ENCODE assay signal across 9 cellular contexts in the genomic region with DNA sequence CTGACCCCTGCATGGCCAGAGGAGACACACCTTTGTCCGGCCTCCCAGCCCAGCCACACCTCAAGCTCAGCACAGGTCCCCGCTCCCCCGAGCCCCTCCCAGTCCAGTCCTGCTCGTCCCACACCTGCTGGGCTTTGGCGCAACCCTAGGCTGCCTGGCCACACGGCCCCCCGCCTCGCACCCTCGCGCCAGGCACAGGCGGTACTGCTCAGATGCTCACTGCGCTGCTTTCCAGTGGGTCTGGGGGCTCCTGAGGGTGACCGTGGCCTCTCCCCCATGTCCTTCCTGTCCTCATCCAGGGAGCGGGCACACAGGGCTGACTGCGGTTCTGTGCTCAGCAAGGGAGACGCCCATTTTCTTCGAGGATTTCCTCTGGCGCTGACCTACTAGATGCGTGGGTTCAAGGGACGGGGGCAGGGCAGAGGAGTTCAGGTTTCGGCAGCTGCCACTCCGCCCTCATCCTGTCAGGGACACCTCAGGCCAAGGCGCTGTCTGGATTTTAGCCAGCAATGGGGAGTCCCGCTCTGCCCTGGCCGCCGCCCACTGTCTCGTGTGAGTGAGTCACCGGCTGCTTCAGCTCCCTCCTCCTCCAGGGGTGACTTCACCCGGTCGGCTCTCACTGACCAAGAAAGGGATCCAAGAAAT.
DNase-seq lines count a peak whose midpoint lies in the region; ATAC-seq, FAIRE-seq and TF ChIP-seq lines count a peak whose summit lies in the region.
"Had no signal": no experiment of that assay in that cellular context is flagged by ENCODE, and none has a peak within 500 bp of the region (broad histone marks: within the 10 kb centered on the region; RNA-seq: fewer than 3 reads in every experiment).

No MANE protein-coding gene starts in this region.

- BruUV-seq in IMR-90 (replicated peaks; lab: Mats Ljungman, UMichigan) = no TSS peak
- BruUV-seq in endothelial cell of umbilical vein (replicated peaks; lab: Mats Ljungman, UMichigan) = no TSS peak

- H4K8ac ChIP-seq in IMR-90 (ENCODE audit: low read depth in 2 of 2, low read length in 2 of 2) = peak overlapping the region; percentile 97

- H2AK5ac ChIP-seq in IMR-90 (ENCODE audit: low read depth, low read length) = peak overlapping the region; percentile 100

- peak; percentile 74 for DNase-seq in BE2C
- DNase-seq in IMR-90 = peak; percentile 94
- DNase-seq in activated CD8-positive, alpha-beta T cell treated with anti-CD3 and anti-CD28 coated beads for 36 hours = peak; percentile 89
- DNase-seq in endothelial cell of umbilical vein (ENCODE audit: low read depth, low spot score) = peak; percentile 91
- DNase-seq in mucosa of descending colon = peak; percentile 78 to 89 (median 83)
- DNase-seq in stimulated activated CD8-positive, alpha-beta memory T cell treated with anti-CD3 and anti-CD28 coated beads, Interleukin-7, amount 100 ng/mL, for 4 hours (ENCODE audit: low read depth in 2 of 2) = peak; percentile 19 to 67
- no peak for DNase-seq in NCI-H446 treated with DMSO at 0.1 percent for 48 hours (lab: John Stamatoyannopoulos, UW)

- no peak overlapping the region for H3K4me3 ChIP-seq in BE2C (ENCODE audit: low read depth, low read length)
- no peak overlapping the region for H3K4me3 ChIP-seq in IMR-90 (ENCODE audit: insufficient read depth, low read depth, low read length)
- no peak overlapping the region for H3K4me3 ChIP-seq in endothelial cell of umbilical vein (replicated peaks in 1 of 3; ENCODE audit: insufficient read depth in 1 of 3, low read depth in 1 of 3, low read length in 3 of 3)
- H3K4me3 ChIP-seq in mucosa of descending colon = no peak overlapping the region

- H3K9me3 Mint-ChIP-seq in activated CD8-positive, alpha-beta T cell treated with anti-CD3 and anti-CD28 coated beads for 36 hours = no peaks in the 10 kb centered on the region

- peak overlapping the region; percentile 96; the same call in 1 of the 2 replicates for H3K23ac ChIP-seq in IMR-90 (ENCODE audit: low read depth, low read length)

- 0 out of 2 replicates have a peak overlapping the region, but pooled peaks have one; percentile 3 for H3K56ac ChIP-seq in IMR-90 (ENCODE audit: extremely low read depth, insufficient read depth, low read length)

- intact Hi-C loops in IMR-90 (cut with micrococcal nuclease) (no loop called here), endothelial cell of umbilical vein (cut with micrococcal nuclease) (no loop called here), mucosa of descending colon (cut with DNase I, micrococcal nuclease) (no loop called here)
- intact Hi-C loops in activated CD8-positive, alpha-beta T cell treated with anti-CD3 and anti-CD28 coated beads for 36 hours (cut with micrococcal nuclease) = no loop called here

- ATAC-seq in GM21381 (IDR thresholded peaks at IDR 0.05; ENCODE audit: unreplicated experiment) (peak; percentile 75), IMR-90 (ENCODE audit: low read depth) (peak; percentile 89), mucosa of descending colon (peak; percentile 89)
- peak; percentile 97 for ATAC-seq in activated CD8-positive, alpha-beta T cell treated with anti-CD3 and anti-CD28 coated beads for 36 hours

- peaks cover 0 to 7% of the 10 kb centered on the region in 2 experiments; a peak in 1 of 4 replicates for H3K79me1 ChIP-seq in IMR-90 (ENCODE audit: low read depth in 1 of 2, low read length in 2 of 2)

- H2BK15ac ChIP-seq in IMR-90 (ENCODE audit: low read depth, low read length) = peak overlapping the region; percentile 100; the same call in 2 of the 3 replicates

- TF ChIP-seq POLR2A in IMR-90 (IDR thresholded peaks at IDR 0.05; ENCODE audit: low read depth, low read length) (peak; percentile 31; the same call in 1 of the 2 replicates), endothelial cell of umbilical vein (IDR thresholded peaks at IDR 0.05; ENCODE audit: low read depth, low read length) (no peak)

- peak overlapping the region; percentile 96 for H2BK20ac ChIP-seq in IMR-90 (ENCODE audit: low read depth, low read length)

- POLR2A ChIA-PET in IMR-90 (lab: Charles Lee; ENCODE audit: unreplicated experiment) (no interaction called here), endothelial cell of umbilical vein (lab: Charles Lee) (no interaction called here)
- POLR2A ChIA-PET in activated CD8-positive, alpha-beta T cell treated with anti-CD3 and anti-CD28 coated beads for 36 hours (lab: Charles Lee) = no interaction called here

- peaks cover 18% of the 10 kb centered on the region for H3K27me3 Mint-ChIP-seq in activated CD8-positive, alpha-beta T cell treated with anti-CD3 and anti-CD28 coated beads for 36 hours

- peak overlapping the region; percentile 99 for H3K4ac ChIP-seq in IMR-90 (ENCODE audit: low read depth, low read length)

- H2AK9ac ChIP-seq in IMR-90 (replicated peaks; ENCODE audit: low read depth, low read length, poor library complexity) = peak overlapping the region; percentile 96

- peak overlapping the region; percentile 100 for H2BK120ac ChIP-seq in IMR-90 (ENCODE audit: low read depth, low read length)

- no peaks in the 10 kb centered on the region for H3K79me2 ChIP-seq in endothelial cell of umbilical vein (ENCODE audit: control insufficient read depth, insufficient read depth, low read length)

- dilution Hi-C loops in IMR-90 (cut with HindIII; ENCODE audit: low sequenced_read_pairs, unreplicated experiment) = no loop called here
- dilution Hi-C loops in endothelial cell of umbilical vein (cut with MboI; ENCODE audit: extremely low pct_ligation_motif_present, low sequenced_read_pairs) = no loop called here

- peak overlapping the region; percentile 99 for H4K5ac ChIP-seq in IMR-90 (ENCODE audit: low read depth, low read length)

- FAIRE-seq in endothelial cell of umbilical vein (lab: Jason Lieb, UNC) = peak; percentile 100
- FAIRE-seq: islet of Langerhans had no signal

- H3K9ac ChIP-seq in IMR-90 (ENCODE audit: low read depth, low read length) (peak overlapping the region; percentile 55), endothelial cell of umbilical vein (replicated peaks; ENCODE audit: extremely low read depth, insufficient read depth, low read length) (no peak overlapping the region)

- peaks cover 6% of the 10 kb centered on the region for H3K4me1 Mint-ChIP-seq in activated CD8-positive, alpha-beta T cell treated with anti-CD3 and anti-CD28 coated beads for 36 hours (ENCODE audit: low read depth)

- CTCF ChIA-PET in IMR-90 (lab: Yijun Ruan, JAX) = no interaction called here
- CTCF ChIA-PET in activated CD8-positive, alpha-beta T cell treated with anti-CD3 and anti-CD28 coated beads for 36 hours (lab: Charles Lee) = no interaction called here
- CTCF ChIA-PET in endothelial cell of umbilical vein (lab: Charles Lee) = no interaction called here

- peak overlapping the region; percentile 100 for H4K91ac ChIP-seq in IMR-90 (ENCODE audit: insufficient read depth, low read depth, low read length)

- no peak overlapping the region for H3K27ac Mint-ChIP-seq in activated CD8-positive, alpha-beta T cell treated with anti-CD3 and anti-CD28 coated beads for 36 hours

- peak overlapping the region; percentile 96 for H3K27ac ChIP-seq in IMR-90 (ENCODE audit: insufficient read depth, low read length)
- H3K27ac ChIP-seq in endothelial cell of umbilical vein (ENCODE audit: insufficient read depth, low read depth, low read length) = peak overlapping the region; percentile 68

- in situ Hi-C loops in IMR-90 (cut with MboI; ENCODE audit: low sequenced_read_pairs) = no loop called here

- H3K27me3 ChIP-seq in BE2C (no peaks in the 10 kb centered on the region), IMR-90 (ENCODE audit: control insufficient read depth, insufficient read depth, low read length) (no peaks in the 10 kb centered on the region), endothelial cell of umbilical vein (ENCODE audit: control insufficient read depth in 2 of 2, insufficient read depth in 2 of 2, low read length in 2 of 2) (no peaks in the 10 kb centered on the region)

- H3K9me3 ChIP-seq in BE2C (no peaks in the 10 kb centered on the region), IMR-90 (ENCODE audit: control insufficient read depth, insufficient read depth, low read length) (no peaks in the 10 kb centered on the region), endothelial cell of umbilical vein (replicated peaks; ENCODE audit: control insufficient read depth, insufficient read depth, low read length) (no peaks in the 10 kb centered on the region), mucosa of descending colon (no peaks in the 10 kb centered on the region)

- H3K9me1 ChIP-seq in IMR-90 (ENCODE audit: insufficient read depth, low read length) (peaks cover 5% of the 10 kb centered on the region; the same call in 1 of the 2 replicates), endothelial cell of umbilical vein (replicated peaks; ENCODE audit: control insufficient read depth, extremely low read depth, insufficient read depth, low read length) (no peaks in the 10 kb centered on the region)

- peak overlapping the region; percentile 97 for H3K18ac ChIP-seq in IMR-90 (ENCODE audit: low read depth, low read length)

- H3K36me3 Mint-ChIP-seq in activated CD8-positive, alpha-beta T cell treated with anti-CD3 and anti-CD28 coated beads for 36 hours (ENCODE audit: low read depth) = no peaks in the 10 kb centered on the region

- H4K20me1 ChIP-seq in IMR-90 (ENCODE audit: insufficient read depth, low read length) (no peaks in the 10 kb centered on the region), endothelial cell of umbilical vein (replicated peaks; ENCODE audit: control insufficient read depth, extremely low read depth, insufficient read depth, low read length) (no peaks in the 10 kb centered on the region)

- no peak overlapping the region for H3K4me3 Mint-ChIP-seq in activated CD8-positive, alpha-beta T cell treated with anti-CD3 and anti-CD28 coated beads for 36 hours

- H3K4me1 ChIP-seq in BE2C (peaks cover 5% of the 10 kb centered on the region), IMR-90 (ENCODE audit: control insufficient read depth, insufficient read depth, low read length) (peaks cover 31% of the 10 kb centered on the region), endothelial cell of umbilical vein (ENCODE audit: control insufficient read depth, extremely low read depth, insufficient read depth, low read length) (peaks cover 9% of the 10 kb centered on the region), mucosa of descending colon (ENCODE audit: low read depth) (no peaks in the 10 kb centered on the region)

- no peaks in the 10 kb centered on the region for H3K36me3 ChIP-seq in BE2C
- no peaks in the 10 kb centered on the region for H3K36me3 ChIP-seq in IMR-90 (ENCODE audit: control insufficient read depth, insufficient read depth, low read length)
- no peaks in the 10 kb centered on the region for H3K36me3 ChIP-seq in endothelial cell of umbilical vein (ENCODE audit: control insufficient read depth in 2 of 2, extremely low read depth in 1 of 2, insufficient read depth in 2 of 2, low read length in 2 of 2)
- no peaks in the 10 kb centered on the region for H3K36me3 ChIP-seq in mucosa of descending colon (ENCODE audit: low read depth)

- H2AFZ ChIP-seq in IMR-90 (replicated peaks; ENCODE audit: low read length, poor library complexity) (peak overlapping the region; percentile 51), endothelial cell of umbilical vein (ENCODE audit: low read depth, low read length) (peak overlapping the region; percentile 6)

- peak overlapping the region; percentile 98 for H2BK5ac ChIP-seq in IMR-90 (ENCODE audit: low read depth, low read length, poor library complexity, severe bottlenecking)

- TF ChIP-seq CTCF in BE2C (IDR thresholded peaks at IDR 0.05; ENCODE audit: low read depth, low read length) = no peak
- TF ChIP-seq CTCF in IMR-90 (conservative IDR thresholded peaks at IDR 0.05; ENCODE audit: low read depth, low read length) = no peak
- no peak for TF ChIP-seq CTCF in activated CD8-positive, alpha-beta T cell treated with anti-CD3 and anti-CD28 coated beads for 36 hours (IDR thresholded peaks at IDR 0.05)
- TF ChIP-seq CTCF in endothelial cell of umbilical vein (IDR thresholded peaks at IDR 0.05; ENCODE audit: extremely low read depth in 1 of 2, insufficient read depth in 1 of 2, low read depth in 1 of 2, low read length in 2 of 2) = no peak
- no peak for TF ChIP-seq CTCF in mucosa of descending colon (IDR thresholded peaks at IDR 0.05)

- peak overlapping the region; percentile 10 for H3K4me2 ChIP-seq in IMR-90 (ENCODE audit: low read depth, low read length)
- no peak overlapping the region for H3K4me2 ChIP-seq in endothelial cell of umbilical vein (ENCODE audit: insufficient read depth, low read length)

- 0 out of 2 replicates have a peak, but pooled peaks have one; percentile 2 for TF ChIP-seq RAD21 in IMR-90 (IDR thresholded peaks at IDR 0.05; ENCODE audit: low read length)

- 55% methylated on average over 8 of the region's 30 CpGs; no CpG with 5 or more reads in 1 of the 2 experiments for WGBS in IMR-90 (ENCODE audit: extremely low coverage in 2 of 2, insufficient read length in 1 of 2), 2 experiments

- H3K14ac ChIP-seq in IMR-90 (replicated peaks; ENCODE audit: low read depth, low read length) = peak overlapping the region; percentile 88
